In genomic region chr3:190079173-190079572, GRCh38 we compare ENCODE assay signal across 1 cellular context. TPM values are rescaled to one million over a fixed set of nuclear protein-coding genes. Genes with fewer than 3 reads are reported as not detected.
"Had no signal": no experiment of that assay in that cellular context is flagged by ENCODE, and none has a peak within 500 bp of the region (broad histone marks: within the 10 kb centered on the region; RNA-seq: fewer than 3 reads in every experiment).

No MANE protein-coding gene starts in this region.

RNA-seq across cellular contexts. Expression of gene P3H2, which starts 41.5 kb away (rescaled TPM):
- total RNA-seq: OCI-LY7 had no signal
